1 cellular context compared by ENCODE assay signal in genomic region chr17:28727727-28728363, GRCh38.
TF ChIP-seq lines count a peak whose summit lies in the region.

No MANE protein-coding gene starts in this region.

TF ChIP-seq in GM12878, 131 proteins besides CTCF, POLR2A, EP300 and RAD21 (continues in another document):
- TF ChIP-seq CUX1 (IDR thresholded peaks at IDR 0.05; ENCODE audit: insufficient replicate concordance, low read depth, low read length) = no peak
- TF ChIP-seq E4F1 (IDR thresholded peaks at IDR 0.05; ENCODE audit: borderline replicate concordance, partially characterized antibody) = no peak
- TF ChIP-seq FOXM1 (IDR thresholded peaks at IDR 0.05; ENCODE audit: low read depth, low read length) = no peak
- no peak; the same call in 1 of the 2 replicates for TF ChIP-seq POLR2AphosphoS5 (IDR thresholded peaks at IDR 0.05; ENCODE audit: low read length)
- no peak; the same call in 1 of the 2 replicates for TF ChIP-seq ZBED1 (IDR thresholded peaks at IDR 0.05; ENCODE audit: borderline replicate concordance)
- TF ChIP-seq MXI1 (IDR thresholded peaks at IDR 0.05; ENCODE audit: low read depth, low read length) = peak; percentile 36; the same call in 1 of the 2 replicates
- peak; percentile 61 for TF ChIP-seq TAF1 (IDR thresholded peaks at IDR 0.05; ENCODE audit: borderline replicate concordance, low read depth, low read length)
- TF ChIP-seq ZSCAN29 (IDR thresholded peaks at IDR 0.05) = no peak
- no peak for TF ChIP-seq SUZ12 (IDR thresholded peaks at IDR 0.05; ENCODE audit: unreplicated experiment)
- peak; percentile 60; the same call in 1 of the 2 replicates for TF ChIP-seq BCL11A (IDR thresholded peaks at IDR 0.05; ENCODE audit: low read depth, low read length)
- no peak for TF ChIP-seq SUPT20H (IDR thresholded peaks at IDR 0.05; ENCODE audit: borderline replicate concordance, control insufficient read depth, low read depth, low read length)
- TF ChIP-seq EGR1 (IDR thresholded peaks at IDR 0.05; ENCODE audit: borderline replicate concordance in 1 of 2, low read depth in 2 of 2, low read length in 2 of 2) = peak in 1 of 2 experiments; percentile 82; a peak in 2 of 3 replicates
- TF ChIP-seq CEBPB (IDR thresholded peaks at IDR 0.05; ENCODE audit: borderline replicate concordance in 1 of 2, low read depth in 2 of 2, low read length in 2 of 2) = no peak
- TF ChIP-seq IRF5 (IDR thresholded peaks at IDR 0.05; ENCODE audit: borderline replicate concordance) = no peak
- 0 out of 2 replicates have a peak, but pooled peaks have one; percentile 9 for TF ChIP-seq PKNOX1 (IDR thresholded peaks at IDR 0.05)
- TF ChIP-seq POLR2AphosphoS2 (IDR thresholded peaks at IDR 0.05; ENCODE audit: low read depth, low read length) = 0 out of 2 replicates have a peak, but pooled peaks have one; percentile 13
- TF ChIP-seq SMAD5 (IDR thresholded peaks at IDR 0.05; ENCODE audit: low read depth) = peak; percentile 36; the same call in 1 of the 2 replicates
- TF ChIP-seq HCFC1 (IDR thresholded peaks at IDR 0.05; ENCODE audit: low read length) = no peak
- TF ChIP-seq PBX3 (IDR thresholded peaks at IDR 0.05; ENCODE audit: insufficient replicate concordance, low read depth, low read length) = no peak
- TF ChIP-seq CHD1 (IDR thresholded peaks at IDR 0.05; ENCODE audit: low read depth, low read length) = no peak
- peak; percentile 62 for TF ChIP-seq ZNF687 (IDR thresholded peaks at IDR 0.05)
- TF ChIP-seq BHLHE40 (IDR thresholded peaks at IDR 0.05; ENCODE audit: borderline replicate concordance in 1 of 2, low read depth in 2 of 2, low read length in 1 of 2) = peak; percentile 76 to 86; a peak in 3 of 4 replicates
- 0 out of 4 replicates have a peak, but pooled peaks of 1 of the 2 experiments have one; percentile 23 for TF ChIP-seq ETV6 (conservative IDR thresholded peaks at IDR 0.05 in 1 of 2, IDR thresholded peaks at IDR 0.05 in 1 of 2; ENCODE audit: borderline replicate concordance in 1 of 2, low read depth in 1 of 2)
- no peak; the same call in 1 of the 2 replicates for TF ChIP-seq GATAD2B (conservative IDR thresholded peaks at IDR 0.05; ENCODE audit: low read depth)
- TF ChIP-seq ATF7 (IDR thresholded peaks at IDR 0.05; ENCODE audit: low read depth) = peak; percentile 85
- TF ChIP-seq ZNF207 (IDR thresholded peaks at IDR 0.05; ENCODE audit: borderline replicate concordance) = no peak
- TF ChIP-seq RAD51 (IDR thresholded peaks at IDR 0.05) = 0 out of 2 replicates have a peak, but pooled peaks have one; percentile 11
- TF ChIP-seq MEF2A (IDR thresholded peaks at IDR 0.05; ENCODE audit: insufficient read depth, low read depth, low read length) = peak; percentile 53; the same call in 1 of the 2 replicates
- peak; percentile 91 for TF ChIP-seq RELA (IDR thresholded peaks at IDR 0.05; ENCODE audit: borderline replicate concordance, partially characterized antibody)
- TF ChIP-seq FOS (IDR thresholded peaks at IDR 0.05; ENCODE audit: borderline replicate concordance, extremely low read depth, insufficient read length) = no peak
- TF ChIP-seq KLF5 (IDR thresholded peaks at IDR 0.05; ENCODE audit: partially characterized antibody) = no peak
- no peak for TF ChIP-seq EZH2 (IDR thresholded peaks at IDR 0.05; ENCODE audit: borderline replicate concordance, control insufficient read depth, low read depth, low read length)
- peak; percentile 86 for TF ChIP-seq CREM (IDR thresholded peaks at IDR 0.05; ENCODE audit: low read depth)
- TF ChIP-seq RFX5 (IDR thresholded peaks at IDR 0.05; ENCODE audit: low read depth, low read length) = no peak
- no peak for TF ChIP-seq SIX5 (IDR thresholded peaks at IDR 0.05; ENCODE audit: low read depth, low read length, severe bottlenecking)
- TF ChIP-seq CHD4 (IDR thresholded peaks at IDR 0.05) = no peak
- TF ChIP-seq BACH1 (IDR thresholded peaks at IDR 0.05; ENCODE audit: borderline replicate concordance) = no peak
- TF ChIP-seq NR2F1 (conservative IDR thresholded peaks at IDR 0.05) = peak; percentile 72; the same call in 1 of the 2 replicates
- peak; percentile 73 for TF ChIP-seq SP1 (IDR thresholded peaks at IDR 0.05; ENCODE audit: low read depth, low read length)
- TF ChIP-seq IKZF2 (IDR thresholded peaks at IDR 0.05) = peak; percentile 91
- TF ChIP-seq NBN (IDR thresholded peaks at IDR 0.05) = peak; percentile 46; the same call in 1 of the 2 replicates
- TF ChIP-seq CREB1 (IDR thresholded peaks at IDR 0.05; ENCODE audit: low read depth) = no peak
- no peak for TF ChIP-seq SIN3A (IDR thresholded peaks at IDR 0.05; ENCODE audit: low read depth, low read length)
- TF ChIP-seq IRF4 (IDR thresholded peaks at IDR 0.05; ENCODE audit: low read depth, low read length) = peak; percentile 79
- peak; percentile 85 for TF ChIP-seq MEF2B (IDR thresholded peaks at IDR 0.05; ENCODE audit: partially characterized antibody, poor library complexity, severe bottlenecking)
- peak; percentile 43; the same call in 1 of the 2 replicates for TF ChIP-seq PAX5 (IDR thresholded peaks at IDR 0.05; ENCODE audit: borderline replicate concordance, low read depth, low read length)
- TF ChIP-seq TCF7 (IDR thresholded peaks at IDR 0.05; ENCODE audit: borderline replicate concordance) = no peak
- no peak for TF ChIP-seq NR2C2 (IDR thresholded peaks at IDR 0.05; ENCODE audit: borderline replicate concordance, control insufficient read depth, insufficient read length, low read depth)
- peak; percentile 76; the same call in 1 of the 2 replicates for TF ChIP-seq YY1 (IDR thresholded peaks at IDR 0.05; ENCODE audit: low read depth, low read length)
- TF ChIP-seq LARP7 (IDR thresholded peaks at IDR 0.05) = peak; percentile 44; the same call in 1 of the 2 replicates
- peak; percentile 65; the same call in 1 of the 2 replicates for TF ChIP-seq CHD2 (IDR thresholded peaks at IDR 0.05; ENCODE audit: borderline replicate concordance, low read depth, low read length)
